8 cellular contexts compared by ENCODE assay signal in genomic region chr1:30907641-30908445, GRCh38. TPM values are rescaled to one million over a fixed set of nuclear protein-coding genes. Genes with fewer than 3 reads are reported as not detected.
DNase-seq lines count a peak whose midpoint lies in the region; ATAC-seq and TF ChIP-seq lines count a peak whose summit lies in the region.

No MANE protein-coding gene starts in this region.

- H2AFZ ChIP-seq in osteoblast (ENCODE audit: low read length): no peak overlapping the region

- TF ChIP-seq CTCF in esophagus squamous epithelium (IDR thresholded peaks at IDR 0.05): no peak
- TF ChIP-seq CTCF in osteoblast (IDR thresholded peaks at IDR 0.05; ENCODE audit: extremely low read depth, low read depth, low read length): no peak

- DNase-seq in SJCRH30 (peak; percentile 15 to 26), esophagus squamous epithelium (lab: John Stamatoyannopoulos, UW) (no peak), osteoblast (ENCODE audit: insufficient read length, low spot score, missing footprints) (peak; percentile 76), COLO668 (lab: John Stamatoyannopoulos, UW; ENCODE audit: unreplicated experiment) (no peak)
- no peak for DNase-seq in activated CD4-positive, CD25-positive, alpha-beta regulatory T cell (lab: John Stamatoyannopoulos, UW)

- H3K36me3 ChIP-seq in BLaER1 (no peaks in the 10 kb centered on the region), SJCRH30 (0 out of 2 replicates have a peak, but pooled peaks cover 3% of the 10 kb centered on the region), esophagus squamous epithelium (no peaks in the 10 kb centered on the region), osteoblast (ENCODE audit: insufficient read depth, low read length) (no peaks in the 10 kb centered on the region)

- H3K79me2 ChIP-seq in osteoblast (ENCODE audit: insufficient read depth, low read length): peaks cover 5% of the 10 kb centered on the region

- H3K27me3 ChIP-seq in BLaER1: peaks cover 82% of the 10 kb centered on the region
- no peaks in the 10 kb centered on the region for H3K27me3 ChIP-seq in SJCRH30
- peaks cover 0 to 26% (median 0%) of the 10 kb centered on the region in 4 donors for H3K27me3 ChIP-seq in esophagus squamous epithelium
- no peaks in the 10 kb centered on the region for H3K27me3 ChIP-seq in osteoblast (ENCODE audit: insufficient read depth, low read length)

- no peak for TF ChIP-seq POLR2A in esophagus squamous epithelium (IDR thresholded peaks at IDR 0.05)

- no peak overlapping the region for H3K9ac ChIP-seq in BLaER1

- H3K27ac ChIP-seq in BLaER1 (no peak overlapping the region), SJCRH30 (peak overlapping the region; percentile 46; the same call in 1 of the 2 replicates), esophagus squamous epithelium (peak overlapping the region; percentile 39 to 81 (median 74)), osteoblast (ENCODE audit: low read depth, low read length) (no peak overlapping the region)

- peaks cover 84% of the 10 kb centered on the region for H4K20me1 ChIP-seq in BLaER1
- H4K20me1 ChIP-seq in osteoblast (ENCODE audit: insufficient read depth, low read length): peaks cover 7% of the 10 kb centered on the region

- H3K9me3 ChIP-seq in BLaER1: no peaks in the 10 kb centered on the region
- H3K9me3 ChIP-seq in SJCRH30 (replicated peaks): no peaks in the 10 kb centered on the region
- H3K9me3 ChIP-seq in esophagus squamous epithelium: no peaks in the 10 kb centered on the region
- H3K9me3 ChIP-seq in osteoblast (ENCODE audit: low read depth, low read length): no peaks in the 10 kb centered on the region

- H3K4me1 ChIP-seq in BLaER1 (peaks cover 44% of the 10 kb centered on the region), SJCRH30 (peaks cover 32% of the 10 kb centered on the region), esophagus squamous epithelium (peaks cover 8 to 62% (median 31%) of the 10 kb centered on the region in 3 donors), osteoblast (ENCODE audit: insufficient read depth, low read length) (no peaks in the 10 kb centered on the region)

- H3K4me3 ChIP-seq in BLaER1 (peak overlapping the region; percentile 58), SJCRH30 (peak overlapping the region; percentile 82), esophagus squamous epithelium (peak overlapping the region; percentile 17 to 73 (median 53)), osteoblast (ENCODE audit: insufficient read depth, low read length) (peak overlapping the region; percentile 71)

- 6 to 13% methylated on average over 6 to 15 of the region's 64 CpGs for WGBS in esophagus squamous epithelium, 2 donors

- peak overlapping the region; percentile 51 for H3K4me2 ChIP-seq in BLaER1
- peak overlapping the region; percentile 76 for H3K4me2 ChIP-seq in osteoblast (ENCODE audit: insufficient read depth, low read length)

- intact Hi-C loops in esophagus squamous epithelium (cut with DNase I): no loop called here

- ATAC-seq in HG02623 (IDR thresholded peaks at IDR 0.05; ENCODE audit: unreplicated experiment): no peak
- no peak for ATAC-seq in GM18907 (IDR thresholded peaks at IDR 0.05; ENCODE audit: unreplicated experiment)

RNA-seq across cellular contexts. Expression of gene SDC3, which starts 0.7 kb away (rescaled TPM):
- total RNA-seq in SJCRH30 (2014; rRNA removed; shearing (Covaris generic)): 201 and 210 TPM in 2 replicates
- total RNA-seq in esophagus squamous epithelium (10 to 100 TPM in 1 of 4 donors, 1 to 10 TPM in 3; 2.9 to 11.6 (median 5.1) TPM), osteoblast (38.0 and 39.8 TPM in 2 replicates)

Comparison
In these comparisons a context has a peak if more than half of its experiments do, and no peak if none do; other contexts are left out.
1. H3K27ac ChIP-seq: peak in SJCRH30 (single experiment) and esophagus squamous epithelium (4 of 4); none in BLaER1 (single experiment) and osteoblast (single experiment).
2. DNase-seq: peak in SJCRH30 (2 of 2) and osteoblast (single experiment); none in esophagus squamous epithelium (single experiment), COLO668 (single experiment) and activated CD4-positive, CD25-positive, alpha-beta regulatory T cell (0 of 4).
3. Peak in every context shown above with its lines, with median percentiles within 50 percentile points of each other: H3K4me3 ChIP-seq.